In genomic region chr19:35248310-35249145, GRCh38 we compare ENCODE assay signal across 8 cellular contexts. TPM values are rescaled to one million over a fixed set of nuclear protein-coding genes. Genes with fewer than 3 reads are reported as not detected.
DNase-seq lines count a peak whose midpoint lies in the region; ATAC-seq, FAIRE-seq and TF ChIP-seq lines count a peak whose summit lies in the region.

Gene LSR, plus strand, starts transcription at chr19:35249002. Its CDS starts 21 bp downstream, at chr19:35249023.

- no TSS peak for BruUV-seq in endothelial cell of umbilical vein (replicated peaks; lab: Mats Ljungman, UMichigan)

- H3K9ac ChIP-seq in endothelial cell of umbilical vein (replicated peaks; ENCODE audit: extremely low read depth, insufficient read depth, low read length) (no peak within 1 kb of the TSS), neural cell (ENCODE audit: low read length) (no peak within 1 kb of the TSS)

- peaks cover 17% of the 10 kb centered on the region for H3K36me3 Mint-ChIP-seq in activated CD8-positive, alpha-beta T cell treated with anti-CD3 and anti-CD28 coated beads for 36 hours (ENCODE audit: low read depth)

- no peaks in the 10 kb centered on the region for H3K36me3 ChIP-seq in endothelial cell of umbilical vein (ENCODE audit: control insufficient read depth in 2 of 2, extremely low read depth in 1 of 2, insufficient read depth in 2 of 2, low read length in 2 of 2)
- H3K36me3 ChIP-seq in neural cell (ENCODE audit: insufficient read depth, low read length), result no peaks in the 10 kb centered on the region
- no peaks in the 10 kb centered on the region for H3K36me3 ChIP-seq in tibial nerve

- H3K4me3 ChIP-seq in GM12865 (ENCODE audit: low read depth, low read length), result peak within 1 kb of the TSS; percentile 80
- no peak within 1 kb of the TSS for H3K4me3 ChIP-seq in endothelial cell of umbilical vein (replicated peaks in 1 of 3; ENCODE audit: insufficient read depth in 1 of 3, low read depth in 1 of 3, low read length in 3 of 3)
- peak within 1 kb of the TSS; percentile 63 for H3K4me3 ChIP-seq in neural cell (ENCODE audit: low read length)
- H3K4me3 ChIP-seq in tibial nerve, result peak within 1 kb of the TSS; percentile 29 to 62 (median 45)

- peak; percentile 75 for ATAC-seq in HG02588 (IDR thresholded peaks at IDR 0.05; ENCODE audit: unreplicated experiment)
- ATAC-seq in activated CD8-positive, alpha-beta T cell treated with anti-CD3 and anti-CD28 coated beads for 36 hours, result peak; percentile 95

- TF ChIP-seq POLR2A in endothelial cell of umbilical vein (IDR thresholded peaks at IDR 0.05; ENCODE audit: low read depth, low read length) (no peak), tibial nerve (IDR thresholded peaks at IDR 0.05) (no peak)

- DNase-seq in GM12865 (ENCODE audit: low read depth) (peak; percentile 95), NCI-H2029 (lab: John Stamatoyannopoulos, UW) (peak; percentile 93), endothelial cell of umbilical vein (ENCODE audit: low read depth, low spot score) (no peak), tibial nerve (ENCODE audit: low spot score in 2 of 2) (no peak), dermis blood vessel endothelial cell (no peak)
- DNase-seq in activated CD8-positive, alpha-beta T cell treated with anti-CD3 and anti-CD28 coated beads for 36 hours, result peak; percentile 88

- H3K4me3 Mint-ChIP-seq in activated CD8-positive, alpha-beta T cell treated with anti-CD3 and anti-CD28 coated beads for 36 hours, result peak within 1 kb of the TSS; percentile 87

- H4K20me1 ChIP-seq in endothelial cell of umbilical vein (replicated peaks; ENCODE audit: control insufficient read depth, extremely low read depth, insufficient read depth, low read length) (no peaks in the 10 kb centered on the region), neural cell (ENCODE audit: insufficient read depth) (no peaks in the 10 kb centered on the region)

- no peak within 1 kb of the TSS for H2AFZ ChIP-seq in endothelial cell of umbilical vein (ENCODE audit: low read depth, low read length)
- H2AFZ ChIP-seq in neural cell (ENCODE audit: low read depth, low read length), result no peak within 1 kb of the TSS

- H3K4me2 ChIP-seq in endothelial cell of umbilical vein (ENCODE audit: insufficient read depth, low read length) (no peak within 1 kb of the TSS), neural cell (ENCODE audit: low read length) (no peak within 1 kb of the TSS)

- intact Hi-C loops in activated CD8-positive, alpha-beta T cell treated with anti-CD3 and anti-CD28 coated beads for 36 hours (cut with micrococcal nuclease), result no loop called here
- intact Hi-C loops in endothelial cell of umbilical vein (cut with micrococcal nuclease), result no loop called here

- 0 to 1% methylated on average over 45 to 55 of the region's 69 CpGs for WGBS in tibial nerve, 2 donors

- TF ChIP-seq RAD21 in neural cell (conservative IDR thresholded peaks at IDR 0.05), result no peak

- TF ChIP-seq CTCF in GM12865 (IDR thresholded peaks at IDR 0.05; ENCODE audit: insufficient read depth, low read depth, low read length, missing control alignments), result no peak
- TF ChIP-seq CTCF in activated CD8-positive, alpha-beta T cell treated with anti-CD3 and anti-CD28 coated beads for 36 hours (IDR thresholded peaks at IDR 0.05), result no peak
- TF ChIP-seq CTCF in endothelial cell of umbilical vein (IDR thresholded peaks at IDR 0.05; ENCODE audit: extremely low read depth in 1 of 2, insufficient read depth in 1 of 2, low read depth in 1 of 2, low read length in 2 of 2), result no peak
- TF ChIP-seq CTCF in neural cell (IDR thresholded peaks at IDR 0.05; ENCODE audit: poor library complexity, severe bottlenecking), result no peak
- TF ChIP-seq CTCF in tibial nerve (IDR thresholded peaks at IDR 0.05), result no peak

- H3K4me1 ChIP-seq in endothelial cell of umbilical vein (ENCODE audit: control insufficient read depth, extremely low read depth, insufficient read depth, low read length) (no peaks in the 10 kb centered on the region), tibial nerve (peaks cover 0 to 23% (median 0%) of the 10 kb centered on the region in 4 donors)

- H3K27ac ChIP-seq in endothelial cell of umbilical vein (ENCODE audit: insufficient read depth, low read depth, low read length) (no peak within 1 kb of the TSS), neural cell (ENCODE audit: low read length) (no peak within 1 kb of the TSS), tibial nerve (peak within 1 kb of the TSS in 3 of 4 donors; percentile 54 to 88 (median 62))

- H3K9me3 Mint-ChIP-seq in activated CD8-positive, alpha-beta T cell treated with anti-CD3 and anti-CD28 coated beads for 36 hours, result peaks cover 12% of the 10 kb centered on the region

- H3K27me3 ChIP-seq in endothelial cell of umbilical vein (ENCODE audit: control insufficient read depth in 2 of 2, insufficient read depth in 2 of 2, low read length in 2 of 2), result peaks cover 26 to 46% of the 10 kb centered on the region in 2 experiments
- peaks cover 38% of the 10 kb centered on the region for H3K27me3 ChIP-seq in neural cell (ENCODE audit: insufficient read depth, low read depth, low read length)
- peaks cover 0 to 45% of the 10 kb centered on the region in 2 donors for H3K27me3 ChIP-seq in tibial nerve

- no peaks in the 10 kb centered on the region for H3K9me2 ChIP-seq in neural cell (ENCODE audit: insufficient read depth, low read length)

- no peaks in the 10 kb centered on the region for H3K9me1 ChIP-seq in endothelial cell of umbilical vein (replicated peaks; ENCODE audit: control insufficient read depth, extremely low read depth, insufficient read depth, low read length)

- FAIRE-seq in endothelial cell of umbilical vein (lab: Jason Lieb, UNC), result no peak

- peaks cover 30% of the 10 kb centered on the region for H3K4me1 Mint-ChIP-seq in activated CD8-positive, alpha-beta T cell treated with anti-CD3 and anti-CD28 coated beads for 36 hours (ENCODE audit: low read depth)

- TF ChIP-seq EP300 in neural cell (conservative IDR thresholded peaks at IDR 0.05; ENCODE audit: poor library complexity, severe bottlenecking) (no peak), tibial nerve (IDR thresholded peaks at IDR 0.05) (peak in 1 of 2 donors; percentile 8)

- CTCF ChIA-PET in activated CD8-positive, alpha-beta T cell treated with anti-CD3 and anti-CD28 coated beads for 36 hours (lab: Charles Lee), result no interaction called here
- CTCF ChIA-PET in endothelial cell of umbilical vein (lab: Charles Lee), result no interaction called here

- no peaks in the 10 kb centered on the region for H3K9me3 ChIP-seq in endothelial cell of umbilical vein (replicated peaks; ENCODE audit: control insufficient read depth, insufficient read depth, low read length)
- no peaks in the 10 kb centered on the region for H3K9me3 ChIP-seq in neural cell (ENCODE audit: low read length)
- peaks cover 0 to 23% (median 2%) of the 10 kb centered on the region in 4 donors for H3K9me3 ChIP-seq in tibial nerve

- H3K79me2 ChIP-seq in endothelial cell of umbilical vein (ENCODE audit: control insufficient read depth, insufficient read depth, low read length) (no peaks in the 10 kb centered on the region), neural cell (replicated peaks; ENCODE audit: insufficient read depth, low read length) (no peaks in the 10 kb centered on the region)

- POLR2A ChIA-PET in activated CD8-positive, alpha-beta T cell treated with anti-CD3 and anti-CD28 coated beads for 36 hours (lab: Charles Lee), result interaction anchor here (0.6 to 1.1 kb wide), 4 partner anchors 11 to 49 kb away, joined by 3 to 5 read pairs (median 3); no protein-coding TSS in a partner anchor
- POLR2A ChIA-PET in endothelial cell of umbilical vein (lab: Charles Lee), result no interaction called here

- H3F3A ChIP-seq in neural cell (ENCODE audit: insufficient read depth, low read length, poor library complexity, severe bottlenecking), result no peaks in the 10 kb centered on the region

- H3K27me3 Mint-ChIP-seq in activated CD8-positive, alpha-beta T cell treated with anti-CD3 and anti-CD28 coated beads for 36 hours, result no peaks in the 10 kb centered on the region

- peak within 1 kb of the TSS; percentile 93 for H3K27ac Mint-ChIP-seq in activated CD8-positive, alpha-beta T cell treated with anti-CD3 and anti-CD28 coated beads for 36 hours

- dilution Hi-C loops in endothelial cell of umbilical vein (cut with MboI; ENCODE audit: extremely low pct_ligation_motif_present, low sequenced_read_pairs), result no loop called here

TF ChIP-seq in endothelial cell of umbilical vein, 7 proteins besides CTCF, POLR2A, EP300 and RAD21:
- peak; percentile 70 for TF ChIP-seq EZH2 (IDR thresholded peaks at IDR 0.05; ENCODE audit: borderline replicate concordance, low read depth, low read length, severe bottlenecking)
- TF ChIP-seq JUN (IDR thresholded peaks at IDR 0.05; ENCODE audit: borderline replicate concordance, insufficient read depth, insufficient read length, low read depth), result no peak

TF ChIP-seq in neural cell, 6 proteins besides CTCF, POLR2A, EP300 and RAD21:
- TF ChIP-seq MXI1 (conservative IDR thresholded peaks at IDR 0.05; ENCODE audit: poor library complexity, severe bottlenecking) (no peak), EZH2 (IDR thresholded peaks at IDR 0.05; ENCODE audit: borderline replicate concordance, insufficient read depth, low read length, poor library complexity, severe bottlenecking) (peak; percentile 32), SMC3 (conservative IDR thresholded peaks at IDR 0.05; ENCODE audit: poor library complexity) (no peak)
TF ChIP-seq in neural cell: peak in this region for 1.

RNA-seq across cellular contexts. Expression of gene LSR, which starts in this region (rescaled TPM):
- 10 to 100 TPM; 20.0 to 20.6 TPM for total RNA-seq in activated CD8-positive, alpha-beta T cell treated with anti-CD3 and anti-CD28 coated beads for 36 hours
- total RNA-seq in endothelial cell of umbilical vein (0.74 and 1.0 TPM in 2 replicates), tibial nerve (10 to 100 TPM in 2 of 4 donors, 1 to 10 TPM in 2; 3.1 to 34.9 (median 19.1) TPM), dermis blood vessel endothelial cell (0.56 and 2.0 TPM in 2 replicates)
- polyA plus RNA-seq in endothelial cell of umbilical vein (0.76 and 0.94 TPM in 2 replicates), neural cell (not detected in 2 replicates)
- 0.43 and 0.58 TPM in 2 replicates for polyA plus RNA-seq in endothelial cell of umbilical vein (2011; cell fraction: cytosol; rRNA removed)
- 0.12 and 0.20 TPM in 2 replicates for polyA plus RNA-seq in endothelial cell of umbilical vein (2011; cell fraction: nucleus; rRNA removed)
- polyA plus RNA-seq in endothelial cell of umbilical vein (2012), result 0.37 and 0.71 TPM in 2 replicates
- polyA minus RNA-seq in endothelial cell of umbilical vein (0.22 and 0.47 TPM in 2 replicates), neural cell (0.46 TPM in 1 of 2 replicates, not detected in the other)
- 45.3 TPM for polyA minus RNA-seq in endothelial cell of umbilical vein (2011; cell fraction: cytosol; rRNA and poly(A)+ RNA removed)
- polyA minus RNA-seq in endothelial cell of umbilical vein (2011; cell fraction: nucleus; rRNA and poly(A)+ RNA removed), result 0.34 TPM in 1 of 2 replicates, not detected in the other

Comparison
In these comparisons a context has a peak if more than half of its experiments do, and no peak if none do; other contexts are left out.
1. DNase-seq: peak in GM12865 (single experiment), NCI-H2029 (single experiment) and activated CD8-positive, alpha-beta T cell treated with anti-CD3 and anti-CD28 coated beads for 36 hours (single experiment); none in endothelial cell of umbilical vein (single experiment), tibial nerve (0 of 2) and dermis blood vessel endothelial cell (single experiment).
2. H3K4me3 ChIP-seq: peak in GM12865 (single experiment), neural cell (single experiment) and tibial nerve (4 of 4); none in endothelial cell of umbilical vein (0 of 3).
3. H3K27ac ChIP-seq: peak in tibial nerve (3 of 4); none in endothelial cell of umbilical vein (single experiment) and neural cell (single experiment).